In genomic region chr13:21606251-21606650, GRCh38 we compare ENCODE assay signal across 17 cellular contexts. TPM values are rescaled to one million over a fixed set of nuclear protein-coding genes. Genes with fewer than 3 reads are reported as not detected.
DNase-seq lines count a peak whose midpoint lies in the region; ATAC-seq, FAIRE-seq and TF ChIP-seq lines count a peak whose summit lies in the region.
"Had no signal": no experiment of that assay in that cellular context is flagged by ENCODE, and none has a peak within 500 bp of the region (broad histone marks: within the 10 kb centered on the region; RNA-seq: fewer than 3 reads in every experiment).

No MANE protein-coding gene starts in this region.

- TF ChIP-seq POLR2A in HepG2 (IDR thresholded peaks at IDR 0.05; ENCODE audit: insufficient read depth in 1 of 2, low read depth in 2 of 2, low read length in 2 of 2), result no peak
- TF ChIP-seq POLR2A in right lobe of liver (IDR thresholded peaks at IDR 0.05), result no peak
- TF ChIP-seq POLR2A in K562 (conservative IDR thresholded peaks at IDR 0.05), result no peak
- no peak for TF ChIP-seq POLR2A in gastroesophageal sphincter (IDR thresholded peaks at IDR 0.05)

- H3K4me2 ChIP-seq in HepG2 (ENCODE audit: low read depth, low read length) (peak overlapping the region; percentile 49; the same call in 1 of the 2 replicates), K562 (ENCODE audit: insufficient read depth, low read length) (no peak overlapping the region)

- no peak for FAIRE-seq in HepG2 (lab: Jason Lieb, UNC)
- no peak for FAIRE-seq in K562 (lab: Jason Lieb, UNC)
- FAIRE-seq: GM12878, GM18507 had no signal

- no peak for TF ChIP-seq CTCF in HepG2 (CRISPR knock-in tag; IDR thresholded peaks at IDR 0.05)
- TF ChIP-seq CTCF in right lobe of liver (IDR thresholded peaks at IDR 0.05), result no peak
- TF ChIP-seq CTCF in K562 (IDR thresholded peaks at IDR 0.05 in 2 of 3, conservative IDR thresholded peaks at IDR 0.05 in 1 of 3; ENCODE audit: insufficient read depth in 2 of 3, low read depth in 1 of 3, low read length in 3 of 3), result no peak
- TF ChIP-seq CTCF in left lung (IDR thresholded peaks at IDR 0.05), result no peak
- TF ChIP-seq CTCF in gastroesophageal sphincter (IDR thresholded peaks at IDR 0.05), result no peak

- ATAC-seq in HepG2, result no peak
- ATAC-seq in right lobe of liver, result no peak
- ATAC-seq in K562, result no peak
- no peak for ATAC-seq in left lung
- ATAC-seq in gastroesophageal sphincter, result no peak
- ATAC-seq: GM12878 had no signal

- H2AFZ ChIP-seq in HepG2 (ENCODE audit: low read length), result peak overlapping the region; percentile 23
- peak overlapping the region; percentile 52; the same call in 1 of the 2 replicates for H2AFZ ChIP-seq in K562 (ENCODE audit: low read depth, low read length)
- peak overlapping the region; percentile 48 for H2AFZ ChIP-seq in neuron (ENCODE audit: low read depth, low read length)

- TF ChIP-seq RAD21 in HepG2 (CRISPR knock-in tag; IDR thresholded peaks at IDR 0.05), result no peak
- TF ChIP-seq RAD21 in K562 (CRISPR knock-in tag; conservative IDR thresholded peaks at IDR 0.05 in 1 of 2, IDR thresholded peaks at IDR 0.05 in 1 of 2), result no peak

- no peak overlapping the region for H3K4me3 ChIP-seq in HepG2 (replicated peaks in 1 of 3; ENCODE audit: insufficient read depth in 1 of 3, low read depth in 2 of 3, low read length in 3 of 3)
- no peak overlapping the region for H3K4me3 ChIP-seq in right lobe of liver
- no peak overlapping the region for H3K4me3 ChIP-seq in K562
- no peak overlapping the region for H3K4me3 ChIP-seq in neuron (ENCODE audit: low read length)
- H3K4me3 ChIP-seq in left lung, result no peak overlapping the region
- no peak overlapping the region for H3K4me3 ChIP-seq in gastroesophageal sphincter
- H3K4me3 ChIP-seq: GM12878 had no signal

- no TSS peak for BruUV-seq in HepG2 (replicated peaks; lab: Mats Ljungman, UMichigan)
- BruUV-seq in K562 (replicated peaks; lab: Mats Ljungman, UMichigan), result no TSS peak

- H3K27ac ChIP-seq in HepG2 (ENCODE audit: extremely low read length, insufficient read depth, low read length), result no peak overlapping the region
- no peak overlapping the region for H3K27ac ChIP-seq in right lobe of liver
- no peak overlapping the region for H3K27ac ChIP-seq in K562 (ENCODE audit: extremely low read depth, low read depth, low read length)
- no peak overlapping the region for H3K27ac ChIP-seq in left lung
- H3K27ac ChIP-seq in gastroesophageal sphincter, result no peak overlapping the region
- H3K27ac ChIP-seq: C4-2B had no signal

- H3K27me3 ChIP-seq in HepG2 (ENCODE audit: control insufficient read depth in 1 of 2, insufficient read depth in 2 of 2, low read length in 2 of 2), result peaks cover 2 to 3% of the 10 kb centered on the region in 2 experiments; a peak in 1 of 5 replicates
- no peaks in the 10 kb centered on the region for H3K27me3 ChIP-seq in right lobe of liver
- H3K27me3 ChIP-seq in K562 (ENCODE audit: control insufficient read depth in 2 of 2, insufficient read depth in 2 of 2, low read length in 2 of 2), result no peaks in the 10 kb centered on the region
- no peaks in the 10 kb centered on the region for H3K27me3 ChIP-seq in neuron (ENCODE audit: insufficient read depth, low read length)
- peaks cover 0 to 26% of the 10 kb centered on the region in 2 donors for H3K27me3 ChIP-seq in left lung
- H3K27me3 ChIP-seq in gastroesophageal sphincter, result peaks cover 48% of the 10 kb centered on the region

- H3K79me2 ChIP-seq in HepG2 (ENCODE audit: insufficient read depth, low read length) (peaks cover 8% of the 10 kb centered on the region), K562 (ENCODE audit: control insufficient read depth, insufficient read depth, low read length) (peaks cover 15% of the 10 kb centered on the region)

- no peak overlapping the region for H3K9ac ChIP-seq in HepG2 (ENCODE audit: insufficient read depth, low read depth, low read length)
- H3K9ac ChIP-seq in K562 (ENCODE audit: insufficient read depth in 1 of 2, low read depth in 2 of 2, low read length in 2 of 2), result no peak overlapping the region

- intact Hi-C loops in HepG2 (cut with micrococcal nuclease; ENCODE audit: unreplicated experiment), result no loop called here
- intact Hi-C loops in right lobe of liver (cut with DNase I), result no loop called here
- intact Hi-C loops in K562 (cut with micrococcal nuclease), result loop anchor here (10.0 kb wide), 1 partner anchor 81 kb away; no protein-coding TSS in a partner anchor
- intact Hi-C loops in left lung (cut with DNase I), result no loop called here

- DNase-seq in HepG2 (ENCODE audit: low spot score), result no peak
- DNase-seq in right lobe of liver, result no peak
- DNase-seq in K562 (ENCODE audit: extremely low read depth in 1 of 4, low spot score in 3 of 4), result no peak
- no peak for DNase-seq in mucosa of gallbladder (ENCODE audit: low spot score)
- DNase-seq in left lung, result no peak
- no peak for DNase-seq in activated CD4-positive, alpha-beta T cell treated with anti-CD3 and anti-CD28 coated beads, Interleukin-2, amount 50 U/mL, for 1 hour
- DNase-seq: 8988T; ACHN; CD4-positive, alpha-beta memory T cell; DMS79; GOT3; H9 had no signal

- POLR2A ChIA-PET in HepG2 (lab: Yijun Ruan, JAX) (no interaction called here), K562 (lab: Yijun Ruan, JAX) (interaction anchor here (0.6 kb wide), 1 partner anchor 667 kb away, joined by 3 read pairs; no protein-coding TSS in a partner anchor)

- in situ Hi-C loops in HepG2 (cut with HindIII; ENCODE audit: extremely low pct_ligation_motif_present, low pct_unique_long_range_greater_than_20kb), result loop anchor here (25.0 kb wide), 1 partner anchor 1181 kb away; no protein-coding TSS in a partner anchor
- in situ Hi-C loops in K562 (cut with MboI), result no loop called here

- no peak for TF ChIP-seq EP300 in HepG2 (IDR thresholded peaks at IDR 0.05; ENCODE audit: low read depth in 2 of 2, low read length in 2 of 2)
- no peak for TF ChIP-seq EP300 in HepG2 (CRISPR knock-in tag; IDR thresholded peaks at IDR 0.05; ENCODE audit: borderline replicate concordance)
- no peak for TF ChIP-seq EP300 in K562 (IDR thresholded peaks at IDR 0.05; ENCODE audit: low read length)
- TF ChIP-seq EP300 in gastroesophageal sphincter (IDR thresholded peaks at IDR 0.05), result no peak

- no peaks in the 10 kb centered on the region for H4K20me1 ChIP-seq in HepG2 (ENCODE audit: insufficient read depth, low read length)
- no peaks in the 10 kb centered on the region for H4K20me1 ChIP-seq in K562 (replicated peaks; ENCODE audit: control insufficient read depth, insufficient read depth, low read length)

- H3K36me3 ChIP-seq in HepG2 (replicated peaks in 1 of 2; ENCODE audit: control insufficient read depth in 1 of 2, insufficient read depth in 2 of 2, low read length in 2 of 2) (no peaks in the 10 kb centered on the region), right lobe of liver (no peaks in the 10 kb centered on the region), K562 (ENCODE audit: control insufficient read depth, insufficient read depth, low read length) (peaks cover 4% of the 10 kb centered on the region; the same call in 2 of the 3 replicates), neuron (ENCODE audit: insufficient read depth, low read length) (peaks cover 3% of the 10 kb centered on the region), left lung (no peaks in the 10 kb centered on the region), gastroesophageal sphincter (no peaks in the 10 kb centered on the region)

- H3K4me1 ChIP-seq in HepG2 (ENCODE audit: insufficient read depth, low read length) (peaks cover 20% of the 10 kb centered on the region), right lobe of liver (no peaks in the 10 kb centered on the region), K562 (replicated peaks in 1 of 2; ENCODE audit: control insufficient read depth in 2 of 2, insufficient read depth in 2 of 2, low read length in 2 of 2) (peaks cover 6 to 8% of the 10 kb centered on the region in 2 experiments; a peak in 4 of 5 replicates), neuron (ENCODE audit: insufficient read depth, low read length) (peaks cover 9% of the 10 kb centered on the region), left lung (peaks cover 0 to 12% of the 10 kb centered on the region in 2 donors), gastroesophageal sphincter (peaks cover 0 to 10% (median 0%) of the 10 kb centered on the region in 3 donors)

- no peaks in the 10 kb centered on the region for H3K9me1 ChIP-seq in K562 (ENCODE audit: control insufficient read depth, insufficient read depth, low read length)

- 4% methylated on average over 2 of the region's 2 CpGs for WGBS in HepG2 (ENCODE audit: low lambda C conversion rate)
- 78% methylated on average over 2 of the region's 2 CpGs for WGBS in right lobe of liver (ENCODE audit: insufficient coverage, low coverage, low lambda C conversion rate, missing lambda C conversion rate)
- WGBS in K562 (ENCODE audit: insufficient coverage, low coverage, missing lambda C conversion rate), result 17% methylated on average over 2 of the region's 2 CpGs
- WGBS in gastroesophageal sphincter (ENCODE audit: low coverage in 1 of 2), 2 donors, result 53 to 70% methylated on average over 2 of the region's 2 CpGs

- H3K9me3 ChIP-seq in HepG2 (ENCODE audit: low read length) (no peaks in the 10 kb centered on the region), right lobe of liver (no peaks in the 10 kb centered on the region), K562 (replicated peaks; ENCODE audit: control insufficient read depth, insufficient read depth, low read depth, low read length) (no peaks in the 10 kb centered on the region), neuron (ENCODE audit: low read length) (no peaks in the 10 kb centered on the region), left lung (no peaks in the 10 kb centered on the region), gastroesophageal sphincter (no peaks in the 10 kb centered on the region)

- CTCF ChIA-PET in HepG2 (lab: Yijun Ruan, JAX; ENCODE audit: low intra/inter-chr PET ratio, low total read pairs), result no interaction called here
- CTCF ChIA-PET in K562 (lab: Yijun Ruan, JAX; ENCODE audit: low intra/inter-chr PET ratio), result no interaction called here

RNA-seq across cellular contexts. Expression of gene MICU2, which starts 2.3 kb away (rescaled TPM):
- total RNA-seq in HepG2 (2016; rRNA removed; fragmentation: Illumina TruSeq; extraction: Trizol), result 42.4 and 56.5 TPM in 2 replicates
- total RNA-seq in HepG2 (2016; cell fraction: cytosol; rRNA removed; fragmentation: Illumina TruSeq; extraction: Trizol; ENCODE audit: low read depth), result 3.6 and 4.5 TPM in 2 replicates
- total RNA-seq in HepG2 (2016; cell fraction: insoluble cytoplasmic fraction; rRNA removed; fragmentation: Illumina TruSeq; extraction: Trizol), result 41.6 and 57.3 TPM in 2 replicates
- total RNA-seq in HepG2 (2016; cell fraction: membrane; rRNA removed; fragmentation: Illumina TruSeq; extraction: Trizol), result 8.7 and 9.1 TPM in 2 replicates
- 21.1 and 24.4 TPM in 2 replicates for total RNA-seq in HepG2 (2016; cell fraction: nucleus; rRNA removed; fragmentation: Illumina TruSeq; extraction: Trizol)
- 24.5 and 31.7 TPM in 2 replicates for polyA plus RNA-seq in HepG2 (2011; rRNA removed)
- polyA plus RNA-seq in HepG2 (2011; cell fraction: cytosol; rRNA removed), result 31.6 and 33.0 TPM in 2 replicates
- polyA plus RNA-seq in HepG2 (2011; cell fraction: nucleus; rRNA removed), result 25.0 and 29.4 TPM in 2 replicates
- 19.9 and 23.4 TPM in 2 replicates for polyA plus RNA-seq in HepG2 (2012)
- 2.7 and 2.9 TPM in 2 replicates for polyA plus RNA-seq in HepG2 (2016; cell fraction: cytosol; fragmentation: Illumina TruSeq; extraction: Trizol; ENCODE audit: low read depth)
- 55.6 and 59.5 TPM in 2 replicates for polyA plus RNA-seq in HepG2 (2016; cell fraction: insoluble cytoplasmic fraction; fragmentation: Illumina TruSeq; extraction: Trizol; ENCODE audit: low read depth)
- 5.6 TPM in 2 replicates for polyA plus RNA-seq in HepG2 (2016; cell fraction: membrane; fragmentation: Illumina TruSeq; extraction: Trizol; ENCODE audit: low read depth)
- polyA plus RNA-seq in HepG2 (2016; cell fraction: nucleus; fragmentation: Illumina TruSeq; extraction: Trizol; ENCODE audit: insufficient read depth, low read depth), result 30.3 and 34.9 TPM in 2 replicates
- polyA minus RNA-seq in HepG2 (2011; rRNA and poly(A)+ RNA removed; ENCODE audit: low replicate concordance), result 5.1 and 10.2 TPM in 2 replicates
- polyA minus RNA-seq in HepG2 (2011; cell fraction: cytosol; rRNA and poly(A)+ RNA removed), result 16.1 and 17.5 TPM in 2 replicates
- 27.2 and 34.8 TPM in 2 replicates for polyA minus RNA-seq in HepG2 (2011; cell fraction: nucleus; rRNA and poly(A)+ RNA removed)
- total RNA-seq in right lobe of liver, result 10 to 100 TPM; 13.1 to 71.1 (median 16.4) TPM
- total RNA-seq in K562 (2011; cell fraction: chromatin; rRNA removed; ENCODE audit: low replicate concordance), result 12.3 and 26.1 TPM in 2 replicates
- total RNA-seq in K562 (2011; cell fraction: nucleolus; rRNA removed), result 7.3 and 9.6 TPM in 2 replicates
- total RNA-seq in K562 (2011; cell fraction: nucleoplasm; rRNA removed), result 11.8 and 15.7 TPM in 2 replicates
- total RNA-seq in K562 (2014; rRNA removed), result 41.8 and 64.7 TPM in 2 replicates
- 41.6 and 44.3 TPM in 2 replicates for total RNA-seq in K562 (2014; rRNA removed; fragmentation: Illumina TruSeq; extraction: Trizol)
- total RNA-seq in K562 (2015; rRNA removed; fragmentation: Illumina TruSeq; extraction: Trizol), result 37.0 and 39.2 TPM in 2 replicates
- total RNA-seq in K562 (2021), result 21.3 and 23.0 TPM in 2 replicates
- 24.8 and 33.4 TPM in 2 replicates for polyA plus RNA-seq in K562 (2011; rRNA removed)
- 22.0 and 28.8 TPM in 2 replicates for polyA plus RNA-seq in K562 (2011; cell fraction: cytosol; rRNA removed)
- polyA plus RNA-seq in K562 (2011; cell fraction: nucleus; rRNA removed), result 12.5 and 12.6 TPM in 2 replicates
- polyA plus RNA-seq in K562 (2012), result 23.9 and 25.0 TPM in 2 replicates
- polyA plus RNA-seq in K562 (2014; fragmentation: Illumina TruSeq; extraction: Trizol), result 27.8 and 29.5 TPM in 2 replicates
- polyA plus RNA-seq in K562 (2014; fragmentation: Nextera tagmentation; extraction: Ambion mirVana), result 1 to 10 TPM; 9.1 to 9.8 TPM
- polyA plus RNA-seq in K562 (2014; rRNA removed), result 34.7 and 39.4 TPM in 2 replicates
- polyA minus RNA-seq in K562 (2011; rRNA and poly(A)+ RNA removed), result 16.5 and 24.0 TPM in 2 replicates
- polyA minus RNA-seq in K562 (2011; cell fraction: cytosol; rRNA and poly(A)+ RNA removed), result 8.3 and 14.9 TPM in 2 replicates
- polyA minus RNA-seq in K562 (2011; cell fraction: nucleus; rRNA and poly(A)+ RNA removed), result 16.8 and 17.0 TPM in 2 replicates
- 31.8 TPM for total RNA-seq in mucosa of gallbladder
- 10 to 100 TPM; 32.4 to 35.2 TPM for total RNA-seq in left lung
- total RNA-seq in gastroesophageal sphincter, result 10 to 100 TPM; 35.2 to 67.7 (median 42.0) TPM
